20 cellular contexts compared by ENCODE assay signal in the genomic region with DNA sequence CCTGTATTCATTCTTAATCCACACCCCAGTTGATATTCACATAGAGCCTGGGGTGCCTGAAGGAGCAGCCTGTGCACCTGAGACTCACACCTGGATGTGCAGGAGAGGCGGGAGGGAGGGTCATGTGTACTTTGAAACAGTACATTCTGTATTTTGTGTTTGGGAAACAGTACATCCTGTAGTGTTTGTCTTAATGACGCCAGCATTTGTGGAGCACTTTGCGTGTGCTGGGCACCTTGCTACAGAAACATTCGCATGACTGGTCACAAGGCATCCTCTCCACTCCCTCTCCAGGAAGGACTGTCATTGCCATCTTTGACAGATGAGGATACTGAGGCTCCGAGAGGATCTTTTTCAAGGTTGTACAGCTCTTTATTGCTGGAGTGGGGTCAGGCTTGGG.
DNase-seq lines count a peak whose midpoint lies in the region; ATAC-seq and TF ChIP-seq lines count a peak whose summit lies in the region.
"Had no signal": no experiment of that assay in that cellular context is flagged by ENCODE, and none has a peak within 500 bp of the region (broad histone marks: within the 10 kb centered on the region; RNA-seq: fewer than 3 reads in every experiment).

No MANE protein-coding gene starts in this region.

- WGBS in hepatocyte (ENCODE audit: low lambda C conversion rate, missing lambda C conversion rate): 90% methylated on average over 5 of the region's 5 CpGs

- H3K4me1 ChIP-seq in hepatocyte (ENCODE audit: insufficient read depth): peaks cover under 1% of the 10 kb centered on the region

- no peaks in the 10 kb centered on the region for H3K9me3 Mint-ChIP-seq in activated CD4-positive, alpha-beta memory T cell treated with anti-CD3 and anti-CD28 coated beads, Interleukin-2, amount 10 ng/mL, durations not matched to agents 7 days and 5 days
- H3K9me3 Mint-ChIP-seq: activated naive CD4-positive, alpha-beta T cell treated with anti-CD3 and anti-CD28 coated beads, Interleukin-2, amount 10 ng/mL, durations not matched to agents 7 days and 5 days had no signal

- H3K4me1 Mint-ChIP-seq in activated CD4-positive, alpha-beta memory T cell treated with anti-CD3 and anti-CD28 coated beads, Interleukin-2, amount 10 ng/mL, durations not matched to agents 7 days and 5 days: no peaks in the 10 kb centered on the region
- H3K4me1 Mint-ChIP-seq: activated naive CD4-positive, alpha-beta T cell treated with anti-CD3 and anti-CD28 coated beads, Interleukin-2, amount 10 ng/mL, durations not matched to agents 7 days and 5 days had no signal

- H3K4me2 ChIP-seq in hepatocyte: no peak overlapping the region
- H3K4me2 ChIP-seq: BLaER1 treated with 17β-estradiol and CSF1 and Interleukin-3, amounts not matched to agents 10 nM and 100 nM had no signal

- no peaks in the 10 kb centered on the region for H3K9me3 ChIP-seq in hepatocyte (ENCODE audit: low read depth)
- H3K9me3 ChIP-seq: BLaER1 treated with 17β-estradiol and CSF1 and Interleukin-3, amounts not matched to agents 10 nM and 100 nM; gastroesophageal sphincter; thoracic aorta had no signal

- H2AFZ ChIP-seq in hepatocyte: no peak overlapping the region

- no peak for TF ChIP-seq CTCF in hepatocyte (IDR thresholded peaks at IDR 0.05; ENCODE audit: poor library complexity)

- peak overlapping the region; percentile 27 for H3K27ac ChIP-seq in hepatocyte
- H3K27ac ChIP-seq: BLaER1 treated with 17β-estradiol and CSF1 and Interleukin-3, amounts not matched to agents 10 nM and 100 nM; epithelial cell of prostate; SK-N-MC; skin epidermis; thoracic aorta had no signal

- ATAC-seq in GM18868 (IDR thresholded peaks at IDR 0.05; ENCODE audit: unreplicated experiment): no peak
- ATAC-seq: gastroesophageal sphincter, K562 had no signal

- no peak overlapping the region for H3K4me3 Mint-ChIP-seq in activated CD4-positive, alpha-beta memory T cell treated with anti-CD3 and anti-CD28 coated beads, Interleukin-2, amount 10 ng/mL, durations not matched to agents 7 days and 5 days
- H3K4me3 Mint-ChIP-seq: activated naive CD4-positive, alpha-beta T cell treated with anti-CD3 and anti-CD28 coated beads, Interleukin-2, amount 10 ng/mL, durations not matched to agents 7 days and 5 days had no signal

- CTCF ChIA-PET in activated CD4-positive, alpha-beta memory T cell treated with anti-CD3 and anti-CD28 coated beads, Interleukin-2, amount 10 ng/mL, durations not matched to agents 7 days and 5 days (lab: Charles Lee): no interaction called here

- no peak overlapping the region for H3K27ac Mint-ChIP-seq in activated CD4-positive, alpha-beta memory T cell treated with anti-CD3 and anti-CD28 coated beads, Interleukin-2, amount 10 ng/mL, durations not matched to agents 7 days and 5 days
- H3K27ac Mint-ChIP-seq: activated naive CD4-positive, alpha-beta T cell treated with anti-CD3 and anti-CD28 coated beads, Interleukin-2, amount 10 ng/mL, durations not matched to agents 7 days and 5 days had no signal

- H3K9me2 ChIP-seq in hepatocyte (replicated peaks; ENCODE audit: insufficient read depth): no peaks in the 10 kb centered on the region

- H3K79me2 ChIP-seq in hepatocyte: peaks cover 79% of the 10 kb centered on the region

- H3K4me3 ChIP-seq in hepatocyte: no peak overlapping the region
- H3K4me3 ChIP-seq: BLaER1 treated with 17β-estradiol and CSF1 and Interleukin-3, amounts not matched to agents 10 nM and 100 nM; gastroesophageal sphincter; K562; SK-N-MC; skin epidermis; thoracic aorta had no signal

- peaks cover 8% of the 10 kb centered on the region for H4K20me1 ChIP-seq in hepatocyte (ENCODE audit: insufficient read depth, poor library complexity, severe bottlenecking)
- H4K20me1 ChIP-seq: BLaER1 treated with 17β-estradiol and CSF1 and Interleukin-3, amounts not matched to agents 10 nM and 100 nM had no signal

- DNase-seq in DMS53 (lab: John Stamatoyannopoulos, UW) (peak; percentile 98), NCI-H2196 treated with DMSO at 0.1 percent for 48 hours (lab: John Stamatoyannopoulos, UW; ENCODE audit: unreplicated experiment) (peak; percentile 51), hepatocyte (ENCODE audit: low spot score) (no peak), renal cortical epithelial cell (ENCODE audit: low read depth) (peak; percentile 80), inferior parietal cortex (ENCODE audit: extremely low spot score) (no peak)
- no peak for DNase-seq in activated CD4-positive, alpha-beta memory T cell treated with anti-CD3 and anti-CD28 coated beads, Interleukin-2, amount 10 ng/mL, durations not matched to agents 7 days and 5 days
- DNase-seq: activated CD4-positive, alpha-beta T cell treated with anti-CD3 and anti-CD28 coated beads for 48 hours; activated naive CD4-positive, alpha-beta T cell treated with anti-CD3 and anti-CD28 coated beads, Interleukin-2, amount 10 ng/mL, durations not matched to agents 7 days and 5 days; DND-41; NCI-H1105; NCI-H2227 treated with DMSO at 0.1 percent for 48 hours; T1000 had no signal

- POLR2A ChIA-PET in activated CD4-positive, alpha-beta memory T cell treated with anti-CD3 and anti-CD28 coated beads, Interleukin-2, amount 10 ng/mL, durations not matched to agents 7 days and 5 days (lab: Charles Lee): no interaction called here

- H3K27me3 Mint-ChIP-seq in activated CD4-positive, alpha-beta memory T cell treated with anti-CD3 and anti-CD28 coated beads, Interleukin-2, amount 10 ng/mL, durations not matched to agents 7 days and 5 days: peaks cover 6% of the 10 kb centered on the region

- no peaks in the 10 kb centered on the region for H3K27me3 ChIP-seq in hepatocyte
- H3K27me3 ChIP-seq: BLaER1 treated with 17β-estradiol and CSF1 and Interleukin-3, amounts not matched to agents 10 nM and 100 nM; gastroesophageal sphincter had no signal

- H3K36me3 Mint-ChIP-seq in activated CD4-positive, alpha-beta memory T cell treated with anti-CD3 and anti-CD28 coated beads, Interleukin-2, amount 10 ng/mL, durations not matched to agents 7 days and 5 days (ENCODE audit: low read depth): no peaks in the 10 kb centered on the region
- H3K36me3 Mint-ChIP-seq: activated naive CD4-positive, alpha-beta T cell treated with anti-CD3 and anti-CD28 coated beads, Interleukin-2, amount 10 ng/mL, durations not matched to agents 7 days and 5 days had no signal

- H3K36me3 ChIP-seq in hepatocyte (replicated peaks; ENCODE audit: insufficient read depth, low read depth): no peaks in the 10 kb centered on the region
- H3K36me3 ChIP-seq: BLaER1 treated with 17β-estradiol and CSF1 and Interleukin-3, amounts not matched to agents 10 nM and 100 nM had no signal

Comparison
In these comparisons a context has a peak if more than half of its experiments do, and no peak if none do; other contexts are left out.
1. DNase-seq: peak in DMS53 (single experiment), NCI-H2196 treated with DMSO at 0.1 percent for 48 hours (single experiment) and renal cortical epithelial cell (single experiment); none in hepatocyte (single experiment), inferior parietal cortex (single experiment) and activated CD4-positive, alpha-beta memory T cell treated with anti-CD3 and anti-CD28 coated beads, Interleukin-2, amount 10 ng/mL, durations not matched to agents 7 days and 5 days (single experiment).